8 cellular contexts compared by ENCODE assay signal in genomic region chr7:131106681-131107342, GRCh38.
DNase-seq lines count a peak whose midpoint lies in the region; ATAC-seq and TF ChIP-seq lines count a peak whose summit lies in the region.

No MANE protein-coding gene starts in this region.

- peak overlapping the region; percentile 97 for H3K4me3 Mint-ChIP-seq in activated naive CD4-positive, alpha-beta T cell treated with anti-CD3 and anti-CD28 coated beads, Interleukin-2, amount 50 U/mL, for 24 hours

- H3K27me3 Mint-ChIP-seq in activated naive CD4-positive, alpha-beta T cell treated with anti-CD3 and anti-CD28 coated beads, Interleukin-2, amount 50 U/mL, for 24 hours = no peaks in the 10 kb centered on the region

- intact Hi-C loops in Right ventricle myocardium superior (cut with DNase I) = loop anchor here (5.0 kb wide), 1 partner anchor 35 kb away; no protein-coding TSS in a partner anchor

- peaks cover 6% of the 10 kb centered on the region for H3K36me3 Mint-ChIP-seq in activated naive CD4-positive, alpha-beta T cell treated with anti-CD3 and anti-CD28 coated beads, Interleukin-2, amount 50 U/mL, for 24 hours

- peaks cover 66% of the 10 kb centered on the region for H3K4me1 Mint-ChIP-seq in activated naive CD4-positive, alpha-beta T cell treated with anti-CD3 and anti-CD28 coated beads, Interleukin-2, amount 50 U/mL, for 24 hours

- TF ChIP-seq CTCF in RWPE1 (conservative IDR thresholded peaks at IDR 0.05; ENCODE audit: low read depth) = no peak

- ATAC-seq in Right ventricle myocardium superior (ENCODE audit: poor library complexity) (peak; percentile 2), GM18907 (IDR thresholded peaks at IDR 0.05; ENCODE audit: unreplicated experiment) (no peak)

- POLR2A ChIA-PET in RWPE1 (lab: Yijun Ruan, JAX; ENCODE audit: low non-redundant PET) = no interaction called here

- H3K9me3 Mint-ChIP-seq in activated naive CD4-positive, alpha-beta T cell treated with anti-CD3 and anti-CD28 coated beads, Interleukin-2, amount 50 U/mL, for 24 hours = no peaks in the 10 kb centered on the region

- H3K27ac Mint-ChIP-seq in activated naive CD4-positive, alpha-beta T cell treated with anti-CD3 and anti-CD28 coated beads, Interleukin-2, amount 50 U/mL, for 24 hours = peak overlapping the region; percentile 91

- DNase-seq in NK-92 treated with Interleukin-12 subunit alpha and Interleukin-12 subunit beta, amount 100 ng/mL, for 24 hours (lab: John Stamatoyannopoulos, UW) = peak; percentile 56
- DNase-seq in NK-92 (lab: John Stamatoyannopoulos, UW; ENCODE audit: unreplicated experiment) = no peak
- peak; percentile 26 for DNase-seq in RWPE1 (ENCODE audit: low spot score)
- DNase-seq in Right ventricle myocardium superior = peak; percentile 72
- peak; percentile 62 for DNase-seq in pons (ENCODE audit: low spot score)
- DNase-seq in COLO829 (ENCODE audit: low spot score) = no peak

- CTCF ChIA-PET in RWPE1 (lab: Yijun Ruan, JAX) = no interaction called here

- H3K27ac ChIP-seq in RWPE1 = peak overlapping the region; percentile 84

Comparison
In these comparisons a context has a peak if more than half of its experiments do, and no peak if none do; other contexts are left out.
1. DNase-seq: peak in NK-92 treated with Interleukin-12 subunit alpha and Interleukin-12 subunit beta, amount 100 ng/mL, for 24 hours (single experiment), RWPE1 (single experiment), Right ventricle myocardium superior (single experiment) and pons (single experiment); none in NK-92 (single experiment) and COLO829 (single experiment).